ENCODE assay signal across 8 cellular contexts in the genomic region with DNA sequence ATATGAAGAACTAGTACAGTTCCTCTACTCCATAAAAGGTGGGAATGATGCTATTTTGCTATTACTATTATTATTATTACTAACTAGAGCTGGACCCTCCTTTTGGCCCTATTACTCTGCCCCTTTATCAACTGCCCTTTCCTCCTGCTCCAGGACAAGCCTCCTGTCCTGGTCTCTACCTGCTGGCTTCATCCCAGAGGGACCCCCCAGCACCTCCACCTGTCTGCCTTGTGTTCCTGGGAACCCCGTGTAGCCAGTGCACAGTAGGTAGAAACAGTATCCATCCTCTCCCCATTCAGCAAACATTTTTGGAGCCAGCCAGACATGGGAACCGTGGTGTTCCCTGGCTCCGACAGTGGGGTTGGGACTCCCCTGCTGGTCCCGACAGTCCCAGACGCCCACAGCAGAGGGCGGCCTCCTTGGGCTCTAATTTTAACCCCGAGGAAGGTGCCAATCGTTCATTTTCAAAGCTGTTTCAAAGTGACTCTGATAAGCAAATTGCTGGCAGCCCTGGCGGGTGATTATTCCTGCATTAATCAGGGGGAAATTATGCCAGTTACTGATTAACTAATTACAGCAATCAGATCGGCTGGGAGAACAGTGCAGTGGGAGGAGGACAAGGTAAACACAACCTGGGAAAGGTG. TPM values are rescaled to one million over a fixed set of nuclear protein-coding genes. Genes with fewer than 3 reads are reported as not detected.
A peak's percentile ranks its signal among the peaks of the same experiment; 100 is the strongest.
DNase-seq lines count a peak whose midpoint lies in the region; ATAC-seq and TF ChIP-seq lines count a peak whose summit lies in the region.

No MANE protein-coding gene starts in this region.

- no peak for TF ChIP-seq CTCF in colonic mucosa (IDR thresholded peaks at IDR 0.05)

- H3K4me3 ChIP-seq in colonic mucosa: no peak overlapping the region
- H3K4me3 ChIP-seq in mucosa of stomach (ENCODE audit: low read length): peak overlapping the region; percentile 28

- H3K4me1 ChIP-seq in colonic mucosa (no peaks in the 10 kb centered on the region), mucosa of stomach (ENCODE audit: control insufficient read depth, insufficient read depth, low read length) (peaks cover 20% of the 10 kb centered on the region)

- H3K27me3 ChIP-seq in colonic mucosa (no peaks in the 10 kb centered on the region), mucosa of stomach (ENCODE audit: control insufficient read depth, insufficient read depth, low read length) (peaks cover 17% of the 10 kb centered on the region)

- no peaks in the 10 kb centered on the region for H3K9me3 ChIP-seq in colonic mucosa
- H3K9me3 ChIP-seq in mucosa of stomach (ENCODE audit: control insufficient read depth, low read length): no peaks in the 10 kb centered on the region

- no peak for ATAC-seq in GM18511 (IDR thresholded peaks at IDR 0.05; ENCODE audit: unreplicated experiment)

- intact Hi-C loops in colonic mucosa (cut with DNase I): no loop called here

- H3K36me3 ChIP-seq in colonic mucosa (no peaks in the 10 kb centered on the region), mucosa of stomach (ENCODE audit: control insufficient read depth, insufficient read depth, low read length) (no peaks in the 10 kb centered on the region)

- H3K9ac ChIP-seq in colonic mucosa (ENCODE audit: low read depth in 2 of 2, low read length in 2 of 2) (no peak overlapping the region), mucosa of stomach (ENCODE audit: low read length) (no peak overlapping the region)

- no peak overlapping the region for H3K27ac ChIP-seq in colonic mucosa

- peak; percentile 24 for DNase-seq in EH (ENCODE audit: low read depth)
- DNase-seq in NAMALWA (ENCODE audit: low spot score): peak; percentile 26
- peak; percentile 27 for DNase-seq in colonic mucosa
- DNase-seq in inferior parietal cortex (ENCODE audit: extremely low spot score): no peak
- no peak for DNase-seq in NCI-H2196 (lab: John Stamatoyannopoulos, UW; ENCODE audit: unreplicated experiment)
- DNase-seq in NOMO-1 treated with DMSO at 0.1 percent for 48 hours (lab: John Stamatoyannopoulos, UW; ENCODE audit: unreplicated experiment): no peak

RNA-seq across cellular contexts. Expression of gene MDGA1, which starts 44.2 kb away (rescaled TPM):
- total RNA-seq in colonic mucosa: 1 to 10 TPM; 2.3 to 2.5 TPM

Comparison
In these comparisons a context has a peak if more than half of its experiments do, and no peak if none do; other contexts are left out.
1. DNase-seq: peak in EH (single experiment), NAMALWA (single experiment) and colonic mucosa (single experiment); none in inferior parietal cortex (single experiment), NCI-H2196 (single experiment) and NOMO-1 treated with DMSO at 0.1 percent for 48 hours (single experiment).